ENCODE assay signal across 39 cellular contexts in genomic region chr11:65672982-65673381, GRCh38.
"Had no signal": no experiment of that assay in that cellular context is flagged by ENCODE, and none has a peak within 500 bp of the region (broad histone marks: within the 10 kb centered on the region; RNA-seq: fewer than 3 reads in every experiment).

No MANE protein-coding gene starts in this region.

- H3K36me3 ChIP-seq: adrenal gland, ascending aorta, brain microvascular endothelial cell, breast epithelium, cardiac muscle cell had no signal

- H3K36me3 Mint-ChIP-seq: activated naive CD4-positive, alpha-beta T cell treated with anti-CD3 and anti-CD28 coated beads, Interleukin-2, amount 10 ng/mL, durations not matched to agents 7 days and 5 days; activated naive CD4-positive, alpha-beta T cell treated with anti-CD3 and anti-CD28 coated beads, Interleukin-2, amount 50 U/mL, for 24 hours; activated naive CD4-positive, alpha-beta T cell treated with anti-CD3 and anti-CD28 coated beads, Interleukin-2, amount 50 U/mL, for 72 hours; activated naive CD8-positive, alpha-beta T cell; activated naive CD8-positive, alpha-beta T cell treated with anti-CD3 and anti-CD28 coated beads for 36 hours; activated naive CD8-positive, alpha-beta T cell treated with anti-CD3 and anti-CD28 coated beads, Interleukin-2, amount 10 ng/mL, durations not matched to agents 7 days and 5 days; brain had no signal

- H3K27me3 Mint-ChIP-seq: activated naive CD4-positive, alpha-beta T cell treated with anti-CD3 and anti-CD28 coated beads, Interleukin-2, amount 50 U/mL, for 24 hours; activated naive CD8-positive, alpha-beta T cell; activated naive CD8-positive, alpha-beta T cell treated with anti-CD3 and anti-CD28 coated beads for 36 hours; activated naive CD8-positive, alpha-beta T cell treated with anti-CD3 and anti-CD28 coated beads, Interleukin-2, amount 10 ng/mL, durations not matched to agents 7 days and 5 days; activated naive CD8-positive, alpha-beta T cell treated with anti-CD3 and anti-CD28 coated beads, Interleukin-2, amount 50 U/mL, for 24 hours; activated T-cell treated with anti-CD3 and anti-CD28 coated beads, Interleukin-2, amount 50 U/mL, for 24 hours; activated T-helper 17 cell treated with anti-CD3 and anti-CD28 coated beads, Interleukin-2, amount 50 U/mL, for 72 hours; central memory CD8-positive, alpha-beta T cell had no signal

- H3K27ac ChIP-seq: adrenal gland, ascending aorta, body of pancreas, brain microvascular endothelial cell, breast epithelium, cardiac muscle cell had no signal

- H3K27me3 ChIP-seq: adrenal gland, ascending aorta, body of pancreas, brain microvascular endothelial cell, breast epithelium, cardiac muscle cell had no signal

- H3K9me3 Mint-ChIP-seq: activated naive CD4-positive, alpha-beta T cell treated with anti-CD3 and anti-CD28 coated beads for 36 hours; activated naive CD4-positive, alpha-beta T cell treated with anti-CD3 and anti-CD28 coated beads, Interleukin-2, amount 10 ng/mL, durations not matched to agents 7 days and 5 days; activated naive CD4-positive, alpha-beta T cell treated with anti-CD3 and anti-CD28 coated beads, Interleukin-2, amount 50 U/mL, for 24 hours; activated naive CD4-positive, alpha-beta T cell treated with anti-CD3 and anti-CD28 coated beads, Interleukin-2, amount 50 U/mL, for 72 hours; activated naive CD8-positive, alpha-beta T cell treated with anti-CD3 and anti-CD28 coated beads for 36 hours; activated naive CD8-positive, alpha-beta T cell treated with anti-CD3 and anti-CD28 coated beads, Interleukin-2, amount 10 ng/mL, durations not matched to agents 7 days and 5 days; activated naive CD8-positive, alpha-beta T cell treated with anti-CD3 and anti-CD28 coated beads, Interleukin-2, amount 50 U/mL, for 24 hours; activated T-cell treated with anti-CD3 and anti-CD28 coated beads, Interleukin-2, amount 50 U/mL, for 24 hours; activated T-cell treated with anti-CD3 and anti-CD28 coated beads, Interleukin-2, amount 50 U/mL, for 4 hours; activated T-cell treated with anti-CD3 and anti-CD28 coated beads, Interleukin-2, amount 50 U/mL, for 72 hours; activated T-helper 1 cell treated with anti-CD3 and anti-CD28 coated beads, Interleukin-12 subunit alpha, Interleukin-12 subunit beta, Interleukin-2, Interleukin-4 antibody, amounts not matched to agents 30 ng/mL and 10 ng/mL and 1 ng/mL, durations not matched to agents 14 hours and 24 hours and 36 hours; activated T-helper 17 cell treated with anti-CD3 and anti-CD28 coated beads, Interleukin-2, amount 50 U/mL, for 72 hours; activated T-helper 2 cell treated with anti-CD3 and anti-CD28 coated beads, Interferon-gamma antibody, Interleukin-2, Interleukin-4, amounts not matched to agents 10 μg/mL and 5 μg/mL and 100 μg/mL, durations not matched to agents 14 hours and 24 hours and 36 hours; central memory CD8-positive, alpha-beta T cell had no signal

- ATAC-seq: activated naive CD8-positive, alpha-beta T cell treated with anti-CD3 and anti-CD28 coated beads, Interleukin-2, amount 50 U/mL, for 24 hours; body of pancreas had no signal

- H3K4me1 Mint-ChIP-seq: activated naive CD4-positive, alpha-beta T cell treated with anti-CD3 and anti-CD28 coated beads, Interleukin-2, amount 10 ng/mL, durations not matched to agents 7 days and 5 days; activated naive CD4-positive, alpha-beta T cell treated with anti-CD3 and anti-CD28 coated beads, Interleukin-2, amount 50 U/mL, for 24 hours; activated naive CD8-positive, alpha-beta T cell treated with anti-CD3 and anti-CD28 coated beads, Interleukin-2, amount 10 ng/mL, durations not matched to agents 7 days and 5 days; activated T-helper 17 cell treated with anti-CD3 and anti-CD28 coated beads, Interleukin-2, amount 50 U/mL, for 72 hours; brain; central memory CD8-positive, alpha-beta T cell had no signal

- FAIRE-seq: astrocyte, bronchial epithelial cell had no signal

- H3K9me3 ChIP-seq: adrenal gland, ascending aorta, body of pancreas, breast epithelium had no signal

- H3K4me3 ChIP-seq: adrenal gland, ascending aorta, body of pancreas, breast epithelium, cardiac muscle cell had no signal

- H3K4me1 ChIP-seq: adrenal gland, ascending aorta, body of pancreas, breast epithelium had no signal

- H3K27ac Mint-ChIP-seq: activated naive CD4-positive, alpha-beta T cell treated with anti-CD3 and anti-CD28 coated beads for 36 hours; activated naive CD4-positive, alpha-beta T cell treated with anti-CD3 and anti-CD28 coated beads, Interleukin-2, amount 10 ng/mL, durations not matched to agents 7 days and 5 days; activated naive CD4-positive, alpha-beta T cell treated with anti-CD3 and anti-CD28 coated beads, Interleukin-2, amount 50 U/mL, for 24 hours; activated naive CD4-positive, alpha-beta T cell treated with anti-CD3 and anti-CD28 coated beads, Interleukin-2, amount 50 U/mL, for 72 hours; activated naive CD8-positive, alpha-beta T cell; activated naive CD8-positive, alpha-beta T cell treated with anti-CD3 and anti-CD28 coated beads for 36 hours; activated naive CD8-positive, alpha-beta T cell treated with anti-CD3 and anti-CD28 coated beads, Interleukin-2, amount 10 ng/mL, durations not matched to agents 7 days and 5 days; activated naive CD8-positive, alpha-beta T cell treated with anti-CD3 and anti-CD28 coated beads, Interleukin-2, amount 50 U/mL, for 24 hours; activated T-cell treated with anti-CD3 and anti-CD28 coated beads, Interleukin-2, amount 50 U/mL, for 24 hours; activated T-cell treated with anti-CD3 and anti-CD28 coated beads, Interleukin-2, amount 50 U/mL, for 72 hours; activated T-helper 1 cell treated with anti-CD3 and anti-CD28 coated beads, Interleukin-12 subunit alpha, Interleukin-12 subunit beta, Interleukin-2, Interleukin-4 antibody, amounts not matched to agents 30 ng/mL and 10 ng/mL and 1 ng/mL, durations not matched to agents 14 hours and 24 hours and 36 hours; activated T-helper 17 cell treated with anti-CD3 and anti-CD28 coated beads, Interleukin-2, amount 50 U/mL, for 72 hours; activated T-helper 2 cell treated with anti-CD3 and anti-CD28 coated beads, Interferon-gamma antibody, Interleukin-2, Interleukin-4, amounts not matched to agents 10 μg/mL and 5 μg/mL and 100 μg/mL, durations not matched to agents 14 hours and 24 hours and 36 hours; brain had no signal

- H3K4me3 Mint-ChIP-seq: activated naive CD4-positive, alpha-beta T cell treated with anti-CD3 and anti-CD28 coated beads for 36 hours; activated naive CD4-positive, alpha-beta T cell treated with anti-CD3 and anti-CD28 coated beads, Interleukin-2, amount 10 ng/mL, durations not matched to agents 7 days and 5 days; activated naive CD4-positive, alpha-beta T cell treated with anti-CD3 and anti-CD28 coated beads, Interleukin-2, amount 50 U/mL, for 24 hours; activated naive CD8-positive, alpha-beta T cell; activated naive CD8-positive, alpha-beta T cell treated with anti-CD3 and anti-CD28 coated beads for 36 hours; activated naive CD8-positive, alpha-beta T cell treated with anti-CD3 and anti-CD28 coated beads, Interleukin-2, amount 10 ng/mL, durations not matched to agents 7 days and 5 days; activated naive CD8-positive, alpha-beta T cell treated with anti-CD3 and anti-CD28 coated beads, Interleukin-2, amount 50 U/mL, for 24 hours; activated T-cell treated with anti-CD3 and anti-CD28 coated beads, Interleukin-2, amount 50 U/mL, for 24 hours; activated T-cell treated with anti-CD3 and anti-CD28 coated beads, Interleukin-2, amount 50 U/mL, for 4 hours; activated T-cell treated with anti-CD3 and anti-CD28 coated beads, Interleukin-2, amount 50 U/mL, for 72 hours; activated T-helper 1 cell treated with anti-CD3 and anti-CD28 coated beads, Interleukin-12 subunit alpha, Interleukin-12 subunit beta, Interleukin-2, Interleukin-4 antibody, amounts not matched to agents 30 ng/mL and 10 ng/mL and 1 ng/mL, durations not matched to agents 14 hours and 24 hours and 36 hours; activated T-helper 17 cell treated with anti-CD3 and anti-CD28 coated beads, Interleukin-2, amount 50 U/mL, for 72 hours; brain; central memory CD8-positive, alpha-beta T cell had no signal

- DNase-seq: activated effector memory CD4-positive, alpha-beta T cell treated with anti-CD3 and anti-CD28 coated beads, Interleukin-2, amount 50 U/mL, for 16 hours; activated effector memory CD4-positive, alpha-beta T cell treated with Interleukin-2 at 50 U/mL for 16 hours; activated gamma-delta T cell; activated gamma-delta T cell treated with Interleukin-2 at 50 U/mL for 16 hours; activated naive CD4-positive, alpha-beta T cell; activated naive CD4-positive, alpha-beta T cell treated with anti-CD3 and anti-CD28 coated beads, Interleukin-2, amount 10 ng/mL, durations not matched to agents 7 days and 5 days; activated naive CD4-positive, alpha-beta T cell treated with anti-CD3 and anti-CD28 coated beads, Interleukin-2, amount 50 U/mL, for 16 hours; activated naive CD4-positive, alpha-beta T cell treated with Interleukin-2 at 50 U/mL for 16 hours; activated naive CD8-positive, alpha-beta T cell treated with anti-CD3 and anti-CD28 coated beads for 36 hours; activated naive CD8-positive, alpha-beta T cell treated with anti-CD3 and anti-CD28 coated beads, Interleukin-2, amount 10 ng/mL, durations not matched to agents 7 days and 5 days; activated naive CD8-positive, alpha-beta T cell treated with anti-CD3 and anti-CD28 coated beads, Interleukin-2, amount 50 U/mL, for 24 hours; activated T-cell treated with anti-CD3 and anti-CD28 coated beads, Interleukin-2, amount 50 U/mL, for 24 hours; activated T-cell treated with anti-CD3 and anti-CD28 coated beads, Interleukin-2, amount 50 U/mL, for 4 hours; activated T-cell treated with anti-CD3 and anti-CD28 coated beads, Interleukin-2, amount 50 U/mL, for 48 hours; activated T-cell treated with anti-CD3 and anti-CD28 coated beads, Interleukin-2, amount 50 U/mL, for 72 hours; adrenal gland; amniotic stem cell; amygdala; anterior cingulate cortex; aorta; body of pancreas; brain microvascular endothelial cell; caudate nucleus; central memory CD4-positive, alpha-beta T cell; cerebellar nuclear complex had no signal
